In genomic region chr5:140408750-140409241, GRCh38 we compare ENCODE assay signal across 14 cellular contexts. TPM values are rescaled to one million over a fixed set of nuclear protein-coding genes. Genes with fewer than 3 reads are reported as not detected.
DNase-seq lines count a peak whose midpoint lies in the region; ATAC-seq and TF ChIP-seq lines count a peak whose summit lies in the region.
"Had no signal": no experiment of that assay in that cellular context is flagged by ENCODE, and none has a peak within 500 bp of the region (broad histone marks: within the 10 kb centered on the region; RNA-seq: fewer than 3 reads in every experiment).

No MANE protein-coding gene starts in this region.

- H3K27ac Mint-ChIP-seq in neural crest cell (ENCODE audit: unreplicated experiment) = peak overlapping the region; percentile 58

- no peak overlapping the region for H3K4me3 ChIP-seq in body of pancreas
- H3K4me3 ChIP-seq: testis had no signal

- in situ Hi-C loops in KBM-7 (cut with MboI; ENCODE audit: low pct_unique_long_range_greater_than_20kb, low sequenced_read_pairs) = no loop called here

- no peaks in the 10 kb centered on the region for H3K27me3 ChIP-seq in body of pancreas
- H3K27me3 ChIP-seq: testis had no signal

- ATAC-seq in body of pancreas (peak; percentile 42), GM19324 (IDR thresholded peaks at IDR 0.05; ENCODE audit: low FRiP score, unreplicated experiment) (no peak)

- no peak overlapping the region for H3K4me3 Mint-ChIP-seq in neural crest cell

- TF ChIP-seq CTCF in body of pancreas (IDR thresholded peaks at IDR 0.05) = no peak
- no peak for TF ChIP-seq CTCF in neural crest cell (conservative IDR thresholded peaks at IDR 0.05)

- 27 to 32% methylated on average over 4 of the region's 4 CpGs for WGBS in body of pancreas, 2 donors

- H3K9me3 Mint-ChIP-seq in neural crest cell = no peaks in the 10 kb centered on the region

- H3K27ac ChIP-seq in body of pancreas = peak overlapping the region in 2 of 4 donors; percentile 29 to 49
- H3K27ac ChIP-seq: testis had no signal

- H3K27me3 Mint-ChIP-seq in neural crest cell (ENCODE audit: low read depth) = no peaks in the 10 kb centered on the region

- DNase-seq in COR-L47 (lab: John Stamatoyannopoulos, UW) (peak; percentile 7), LoVo (ENCODE audit: low spot score) (peak; percentile 51), body of pancreas (no peak), neural crest cell (ENCODE audit: low read depth, low spot score) (no peak), NCI-H2171 treated with DMSO at 0.1 percent for 48 hours (lab: John Stamatoyannopoulos, UW) (no peak), KBM-7 (no peak)
- DNase-seq in stimulated activated CD4-positive, alpha-beta T cell treated with anti-CD3 and anti-CD28 coated beads, Interleukin-15, amount 100 ng/mL, for 24 hours = no peak
- DNase-seq: cerebellar nuclear complex, kidney glomerular epithelial cell, NCI-H187 treated with DMSO at 0.1 percent for 48 hours, posterior cingulate gyrus, testis had no signal

- no peaks in the 10 kb centered on the region for H3K36me3 ChIP-seq in body of pancreas (replicated peaks in 1 of 2; ENCODE audit: insufficient read depth in 1 of 2, low read depth in 2 of 2)

- peaks cover 15% of the 10 kb centered on the region for H3K4me1 Mint-ChIP-seq in neural crest cell

- no peaks in the 10 kb centered on the region for H3K9me3 ChIP-seq in body of pancreas
- H3K9me3 ChIP-seq: testis had no signal

- H3K4me1 ChIP-seq in body of pancreas = peaks cover 65% of the 10 kb centered on the region
- H3K4me1 ChIP-seq: testis had no signal

- TF ChIP-seq POLR2A in body of pancreas (IDR thresholded peaks at IDR 0.05) = no peak

- H3K36me3 Mint-ChIP-seq in neural crest cell (ENCODE audit: low read depth) = no peaks in the 10 kb centered on the region

- intact Hi-C loops in body of pancreas (cut with DNase I) = no loop called here

RNA-seq across cellular contexts. Expression of gene ANKHD1, which starts 7.2 kb away (rescaled TPM):
- total RNA-seq in body of pancreas = 100 to 1,000 TPM; 114 to 131 TPM
- total RNA-seq in neural crest cell = 152 and 154 TPM in 2 replicates

RNA-seq across cellular contexts. Expression of gene SLC4A9, which starts 48.8 kb away (rescaled TPM):
- total RNA-seq in body of pancreas (not detected), neural crest cell (not detected in 2 replicates)
- total RNA-seq: fibroblast of lung had no signal

Comparison
In these comparisons a context has a peak if more than half of its experiments do, and no peak if none do; other contexts are left out.
1. DNase-seq: peak in COR-L47 (single experiment) and LoVo (single experiment); none in body of pancreas (0 of 4), neural crest cell (single experiment), NCI-H2171 treated with DMSO at 0.1 percent for 48 hours (single experiment), KBM-7 (single experiment) and stimulated activated CD4-positive, alpha-beta T cell treated with anti-CD3 and anti-CD28 coated beads, Interleukin-15, amount 100 ng/mL, for 24 hours (single experiment).